ENCODE assay signal across 8 cellular contexts in genomic region chr11:77619576-77620198, GRCh38. TPM values are rescaled to one million over a fixed set of nuclear protein-coding genes. Genes with fewer than 3 reads are reported as not detected.
DNase-seq lines count a peak whose midpoint lies in the region; ATAC-seq and TF ChIP-seq lines count a peak whose summit lies in the region.

No MANE protein-coding gene starts in this region.

- no peaks in the 10 kb centered on the region for H3K4me1 ChIP-seq in neuronal stem cell (ENCODE audit: control insufficient read depth in 2 of 2, insufficient read depth in 1 of 2, low read depth in 1 of 2, low read length in 2 of 2)

- H3K79me1 ChIP-seq in neuronal stem cell (ENCODE audit: low read depth, low read length) = no peaks in the 10 kb centered on the region

- no peak overlapping the region for H3K14ac ChIP-seq in neuronal stem cell (ENCODE audit: low read length)

- no peak overlapping the region for H2AFZ ChIP-seq in neuronal stem cell (ENCODE audit: low read length)

- ATAC-seq in HG03175 (IDR thresholded peaks at IDR 0.05; ENCODE audit: unreplicated experiment) (no peak), GM19351 (IDR thresholded peaks at IDR 0.05; ENCODE audit: unreplicated experiment) (no peak)

- H3K4ac ChIP-seq in neuronal stem cell (ENCODE audit: low read length) = no peak overlapping the region

- H3K4me3 ChIP-seq in epithelial cell of esophagus (ENCODE audit: low read length) (no peak overlapping the region), neuronal stem cell (ENCODE audit: low read length in 2 of 2) (no peak overlapping the region)

- no peak overlapping the region for H3K4me2 ChIP-seq in neuronal stem cell (ENCODE audit: insufficient read depth, low read length, poor library complexity, severe bottlenecking)

- H2BK12ac ChIP-seq in neuronal stem cell (ENCODE audit: low read length) = no peak overlapping the region

- H2BK120ac ChIP-seq in neuronal stem cell (ENCODE audit: low read depth, low read length) = no peak overlapping the region

- no peak overlapping the region for H3K18ac ChIP-seq in neuronal stem cell (ENCODE audit: low read length)

- peak; percentile 29 for DNase-seq in DMS153 treated with DMSO at 0.1 percent for 48 hours (lab: John Stamatoyannopoulos, UW; ENCODE audit: unreplicated experiment)
- DNase-seq in HT1080 (ENCODE audit: low read depth) = peak; percentile 40
- DNase-seq in OCI-M2 (lab: John Stamatoyannopoulos, UW; ENCODE audit: unreplicated experiment) = peak; percentile 29
- DNase-seq in epithelial cell of esophagus (ENCODE audit: low read depth) = peak; percentile 67
- peak; percentile 39 for DNase-seq in neuronal stem cell (ENCODE audit: low spot score)
- DNase-seq in activated CD4-positive, CD25-positive, alpha-beta regulatory T cell (lab: John Stamatoyannopoulos, UW) = no peak

- no peak overlapping the region for H3K9ac ChIP-seq in neuronal stem cell (ENCODE audit: low read depth, low read length, poor library complexity)

- H2BK5ac ChIP-seq in neuronal stem cell (ENCODE audit: low read length) = no peak overlapping the region

- H3K36me3 ChIP-seq in neuronal stem cell (replicated peaks in 1 of 2; ENCODE audit: control insufficient read depth in 2 of 2, insufficient read depth in 2 of 2, low read length in 2 of 2) = peaks cover 8 to 86% of the 10 kb centered on the region in 2 donors

- H3K23ac ChIP-seq in neuronal stem cell (ENCODE audit: low read depth, low read length, poor library complexity) = no peak overlapping the region

- H3K9me3 ChIP-seq in neuronal stem cell (replicated peaks in 1 of 2; ENCODE audit: control insufficient read depth in 2 of 2, insufficient read depth in 1 of 2, low read depth in 1 of 2, low read length in 2 of 2) = no peaks in the 10 kb centered on the region

- no peak overlapping the region for H4K91ac ChIP-seq in neuronal stem cell (ENCODE audit: low read depth, low read length, poor library complexity)

- no peak overlapping the region for H2AK5ac ChIP-seq in neuronal stem cell (ENCODE audit: low read depth, low read length)

- no peak overlapping the region for H4K8ac ChIP-seq in neuronal stem cell (ENCODE audit: low read depth, low read length)

- H3K27ac ChIP-seq in neuronal stem cell (replicated peaks; ENCODE audit: low read length) = no peak overlapping the region

- no CpG with 5 or more reads among the region's 3 CpGs for WGBS in neuronal stem cell (ENCODE audit: extremely low coverage in 2 of 2, insufficient read length in 2 of 2, insufficient replicate concordance in 1 of 2), 2 donors

- peak; percentile 74 for TF ChIP-seq CTCF in epithelial cell of esophagus (IDR thresholded peaks at IDR 0.05; ENCODE audit: insufficient read depth, low read depth, low read length, missing control alignments)

- no peak overlapping the region for H2BK15ac ChIP-seq in neuronal stem cell (ENCODE audit: low read length)

- H3K27me3 ChIP-seq in neuronal stem cell (ENCODE audit: control insufficient read depth in 3 of 3, insufficient read depth in 3 of 3, low read depth in 1 of 3, low read length in 3 of 3) = no peaks in the 10 kb centered on the region

RNA-seq across cellular contexts. Expression of gene CLNS1A, which starts 17.9 kb away (rescaled TPM):
- 328 and 387 TPM in 2 replicates for total RNA-seq in HT1080 (2014; rRNA removed; shearing (Covaris generic))
- 276 and 344 TPM in 2 replicates for polyA plus RNA-seq in HT1080 (2015; cell fraction: cytosol; rRNA removed)
- polyA plus RNA-seq in HT1080 (2015; cell fraction: nucleus; rRNA removed) = 178 and 215 TPM in 2 replicates
- polyA plus RNA-seq in neuronal stem cell (2013, experiment 1 of 2) = 103 TPM
- polyA plus RNA-seq in neuronal stem cell (2013, experiment 2 of 2) = 103 TPM

RNA-seq across cellular contexts. Expression of gene AQP11, which starts 29.9 kb away (rescaled TPM):
- total RNA-seq in HT1080 (2014; rRNA removed; shearing (Covaris generic)) = 0.43 and 0.48 TPM in 2 replicates
- polyA plus RNA-seq in HT1080 (2015; cell fraction: cytosol; rRNA removed) = 0.55 and 0.66 TPM in 2 replicates
- polyA plus RNA-seq in HT1080 (2015; cell fraction: nucleus; rRNA removed) = 1.2 and 1.4 TPM in 2 replicates
- polyA plus RNA-seq in neuronal stem cell (2013, experiment 1 of 2) = 0.61 TPM
- 0.69 TPM for polyA plus RNA-seq in neuronal stem cell (2013, experiment 2 of 2)

Comparison
In these comparisons a context has a peak if more than half of its experiments do, and no peak if none do; other contexts are left out.
1. DNase-seq: peak in DMS153 treated with DMSO at 0.1 percent for 48 hours (single experiment), HT1080 (single experiment), OCI-M2 (single experiment), epithelial cell of esophagus (single experiment) and neuronal stem cell (single experiment); none in activated CD4-positive, CD25-positive, alpha-beta regulatory T cell (0 of 4).